Comparison of ENCODE assay signal across 3 cellular contexts in genomic region chr20:4246428-4246827, GRCh38.
TF ChIP-seq lines count a peak whose summit lies in the region.

No MANE protein-coding gene starts in this region.

TF ChIP-seq in SK-N-SH, 30 proteins besides CTCF, POLR2A, EP300 and RAD21 (continued from another document):
- TF ChIP-seq YY1 (IDR thresholded peaks at IDR 0.05; ENCODE audit: low read depth): no peak
- TF ChIP-seq RXRA (IDR thresholded peaks at IDR 0.05; ENCODE audit: borderline replicate concordance, low read depth): no peak
- no peak for TF ChIP-seq TAF1 (IDR thresholded peaks at IDR 0.05; ENCODE audit: borderline replicate concordance, low read depth, low read length)
- no peak for TF ChIP-seq CHD2 (IDR thresholded peaks at IDR 0.05; ENCODE audit: low read length, partially characterized antibody)
- TF ChIP-seq SIN3A (IDR thresholded peaks at IDR 0.05; ENCODE audit: borderline replicate concordance, low read depth, low read length): no peak
- no peak for TF ChIP-seq ZBTB33 (IDR thresholded peaks at IDR 0.05; ENCODE audit: borderline replicate concordance, low read depth)
- TF ChIP-seq MAX (IDR thresholded peaks at IDR 0.05; ENCODE audit: low read depth): no peak
- TF ChIP-seq ELF1 (IDR thresholded peaks at IDR 0.05): no peak
- no peak for TF ChIP-seq TEAD4 (IDR thresholded peaks at IDR 0.05; ENCODE audit: borderline replicate concordance, insufficient read depth)
- no peak for TF ChIP-seq JUND (IDR thresholded peaks at IDR 0.05)
- no peak for TF ChIP-seq GATA2 (CRISPR knock-in tag; IDR thresholded peaks at IDR 0.05)
- TF ChIP-seq REST (IDR thresholded peaks at IDR 0.05; ENCODE audit: low read depth, low read length): no peak
- no peak for TF ChIP-seq FOXM1 (IDR thresholded peaks at IDR 0.05; ENCODE audit: low read depth)

TF ChIP-seq in SK-N-SH treated with all-trans-retinoic acid at 6 μM for 48 hours, 23 proteins besides CTCF, POLR2A, EP300 and RAD21 (continued from another document):
- no peak for TF ChIP-seq POU6F1 (CRISPR knock-in tag; IDR thresholded peaks at IDR 0.05; ENCODE audit: borderline replicate concordance, low read depth)
- TF ChIP-seq ZFP30 (CRISPR knock-in tag; IDR thresholded peaks at IDR 0.05): no peak
- TF ChIP-seq ZC3H10 (CRISPR knock-in tag; IDR thresholded peaks at IDR 0.05): no peak
- TF ChIP-seq OSR1 (CRISPR knock-in tag; IDR thresholded peaks at IDR 0.05): no peak
- TF ChIP-seq GLIS3 (CRISPR knock-in tag; IDR thresholded peaks at IDR 0.05): no peak
- TF ChIP-seq RARB (CRISPR knock-in tag; IDR thresholded peaks at IDR 0.05): no peak
- TF ChIP-seq BACH2 (CRISPR knock-in tag; IDR thresholded peaks at IDR 0.05; ENCODE audit: borderline replicate concordance): no peak
- no peak for TF ChIP-seq SNAI2 (CRISPR knock-in tag; IDR thresholded peaks at IDR 0.05)
- TF ChIP-seq CREB5 (CRISPR knock-in tag; IDR thresholded peaks at IDR 0.05; ENCODE audit: low read depth): no peak

TF ChIP-seq in K562, 482 proteins besides CTCF, POLR2A, EP300 and RAD21 (continued from another document):
- TF ChIP-seq RBM15 (IDR thresholded peaks at IDR 0.05; ENCODE audit: insufficient read depth, low read length): no peak
- no peak for TF ChIP-seq NCOA1 (IDR thresholded peaks at IDR 0.05; ENCODE audit: low read depth)
- no peak for TF ChIP-seq HCFC1 (IDR thresholded peaks at IDR 0.05; ENCODE audit: low read depth, low read length)
- TF ChIP-seq MBD2 (IDR thresholded peaks at IDR 0.05; ENCODE audit: borderline replicate concordance, low read depth): no peak
- TF ChIP-seq PHF8 (IDR thresholded peaks at IDR 0.05; ENCODE audit: borderline replicate concordance, low read length): no peak
- TF ChIP-seq FOS (IDR thresholded peaks at IDR 0.05; ENCODE audit: extremely low read depth, insufficient read length): no peak
- TF ChIP-seq DEAF1 (CRISPR knock-in tag; IDR thresholded peaks at IDR 0.05): no peak
- no peak for TF ChIP-seq KLF10 (CRISPR knock-in tag; IDR thresholded peaks at IDR 0.05)
- no peak for TF ChIP-seq RFX5 (IDR thresholded peaks at IDR 0.05; ENCODE audit: low read depth, low read length)
TF ChIP-seq in K562: peak in this region for 0.
